ENCODE assay signal across 1 cellular context in genomic region chr9:111900934-111901612, GRCh38.
TF ChIP-seq lines count a peak whose summit lies in the region.

No MANE protein-coding gene starts in this region.

TF ChIP-seq in K562, 482 proteins besides CTCF, POLR2A, EP300 and RAD21 (continued from another document and continues in another):
- TF ChIP-seq MLLT1 (IDR thresholded peaks at IDR 0.05), result no peak
- no peak for TF ChIP-seq BHLHE40 (IDR thresholded peaks at IDR 0.05; ENCODE audit: low read length)
- TF ChIP-seq POLR3G (IDR thresholded peaks at IDR 0.05; ENCODE audit: extremely low read depth, insufficient read length, insufficient replicate concordance), result no peak
- no peak for TF ChIP-seq JUND (IDR thresholded peaks at IDR 0.05; ENCODE audit: borderline replicate concordance, low read depth, low read length)
- no peak for TF ChIP-seq JUND (tag; IDR thresholded peaks at IDR 0.05; ENCODE audit: borderline replicate concordance, low read depth, low read length)
- TF ChIP-seq KDM5B (IDR thresholded peaks at IDR 0.05; ENCODE audit: insufficient replicate concordance, low read depth, low read length), result no peak
- no peak for TF ChIP-seq FUS (optimal IDR thresholded peaks at IDR 0.05; ENCODE audit: low read depth, low read length)
- peak; percentile 92 for TF ChIP-seq TEAD4 (IDR thresholded peaks at IDR 0.05; ENCODE audit: low read length)
- no peak for TF ChIP-seq TEAD4 (CRISPR knock-in tag; IDR thresholded peaks at IDR 0.05; ENCODE audit: borderline replicate concordance)
- no peak for TF ChIP-seq ZNF586 (CRISPR knock-in tag; conservative IDR thresholded peaks at IDR 0.05)
- no peak for TF ChIP-seq OTX1 (CRISPR knock-in tag; IDR thresholded peaks at IDR 0.05)
- peak; percentile 71; the same call in 1 of the 2 replicates for TF ChIP-seq MAFF (IDR thresholded peaks at IDR 0.05; ENCODE audit: low read length)
- no peak for TF ChIP-seq POLR2H (tag; IDR thresholded peaks at IDR 0.05; ENCODE audit: low read depth)
- no peak for TF ChIP-seq DIDO1 (tag; IDR thresholded peaks at IDR 0.05; ENCODE audit: low read depth)
- TF ChIP-seq NFATC3 (IDR thresholded peaks at IDR 0.05), result no peak
- TF ChIP-seq, protein P1, sequence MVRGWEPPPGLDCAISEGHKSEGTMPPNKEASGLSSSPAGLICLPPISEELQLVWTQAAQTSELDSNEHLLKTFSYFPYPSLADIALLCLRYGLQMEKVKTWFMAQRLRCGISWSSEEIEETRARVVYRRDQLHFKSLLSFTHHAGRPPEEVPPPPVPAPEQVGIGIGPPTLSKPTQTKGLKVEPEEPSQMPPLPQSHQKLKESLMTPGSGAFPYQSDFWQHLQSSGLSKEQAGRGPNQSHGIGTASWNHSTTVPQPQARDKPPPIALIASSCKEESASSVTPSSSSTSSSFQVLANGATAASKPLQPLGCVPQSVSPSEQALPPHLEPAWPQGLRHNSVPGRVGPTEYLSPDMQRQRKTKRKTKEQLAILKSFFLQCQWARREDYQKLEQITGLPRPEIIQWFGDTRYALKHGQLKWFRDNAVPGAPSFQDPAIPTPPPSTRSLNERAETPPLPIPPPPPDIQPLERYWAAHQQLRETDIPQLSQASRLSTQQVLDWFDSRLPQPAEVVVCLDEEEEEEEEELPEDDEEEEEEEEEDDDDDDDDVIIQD (CRISPR knock-in tag; IDR thresholded peaks at IDR 0.05), result no peak
- peak; percentile 11; the same call in 1 of the 2 replicates for TF ChIP-seq NFE2L1 (tag; IDR thresholded peaks at IDR 0.05; ENCODE audit: borderline replicate concordance, low read depth)
- TF ChIP-seq SRSF9 (IDR thresholded peaks at IDR 0.05; ENCODE audit: borderline replicate concordance, low read depth, low read length), result no peak
- no peak for TF ChIP-seq ATF4 (CRISPR knock-in tag; IDR thresholded peaks at IDR 0.05)
- no peak for TF ChIP-seq PHB (CRISPR knock-in tag; IDR thresholded peaks at IDR 0.05)
- no peak for TF ChIP-seq HSF4 (CRISPR knock-in tag; IDR thresholded peaks at IDR 0.05; ENCODE audit: borderline replicate concordance)
- TF ChIP-seq GATA2 (CRISPR knock-in tag; IDR thresholded peaks at IDR 0.05), result no peak; the same call in 1 of the 2 replicates
- TF ChIP-seq RBM25 (IDR thresholded peaks at IDR 0.05; ENCODE audit: low read depth, low read length, severe bottlenecking), result no peak
- TF ChIP-seq IRF1 (CRISPR knock-in tag; IDR thresholded peaks at IDR 0.05; ENCODE audit: borderline replicate concordance), result no peak
- no peak for TF ChIP-seq MAFK (IDR thresholded peaks at IDR 0.05; ENCODE audit: low read length)
- no peak for TF ChIP-seq ZNF217 (CRISPR knock-in tag; IDR thresholded peaks at IDR 0.05)
- TF ChIP-seq CREB5 (CRISPR knock-in tag; IDR thresholded peaks at IDR 0.05), result no peak
- TF ChIP-seq, protein P2, sequence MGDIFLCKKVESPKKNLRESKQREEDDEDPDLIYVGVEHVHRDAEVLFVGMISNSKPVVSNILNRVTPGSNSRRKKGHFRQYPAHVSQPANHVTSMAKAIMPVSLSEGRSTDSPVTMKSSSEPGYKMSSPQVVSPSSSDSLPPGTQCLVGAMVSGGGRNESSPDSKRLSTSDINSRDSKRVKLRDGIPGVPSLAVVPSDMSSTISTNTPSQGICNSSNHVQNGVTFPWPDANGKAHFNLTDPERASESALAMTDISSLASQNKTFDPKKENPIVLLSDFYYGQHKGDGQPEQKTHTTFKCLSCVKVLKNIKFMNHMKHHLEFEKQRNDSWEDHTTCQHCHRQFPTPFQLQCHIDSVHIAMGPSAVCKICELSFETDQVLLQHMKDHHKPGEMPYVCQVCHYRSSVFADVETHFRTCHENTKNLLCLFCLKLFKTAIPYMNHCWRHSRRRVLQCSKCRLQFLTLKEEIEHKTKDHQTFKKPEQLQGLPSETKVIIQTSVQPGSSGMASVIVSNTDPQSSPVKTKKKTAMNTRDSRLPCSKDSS (IDR thresholded peaks at IDR 0.05; ENCODE audit: low read depth, partially characterized antibody), result no peak
- no peak for TF ChIP-seq ATF7 (IDR thresholded peaks at IDR 0.05)
- TF ChIP-seq TRIM24 (IDR thresholded peaks at IDR 0.05), result peak; percentile 56 to 76; a peak in 2 of 4 replicates
- TF ChIP-seq PRPF4 (IDR thresholded peaks at IDR 0.05; ENCODE audit: insufficient read depth, low read depth, low read length, poor library complexity, severe bottlenecking), result no peak
- TF ChIP-seq ZNF134 (CRISPR knock-in tag; conservative IDR thresholded peaks at IDR 0.05), result no peak
- TF ChIP-seq EZH2 (IDR thresholded peaks at IDR 0.05; ENCODE audit: borderline replicate concordance, low read depth, low read length), result no peak
- TF ChIP-seq, protein P3, sequence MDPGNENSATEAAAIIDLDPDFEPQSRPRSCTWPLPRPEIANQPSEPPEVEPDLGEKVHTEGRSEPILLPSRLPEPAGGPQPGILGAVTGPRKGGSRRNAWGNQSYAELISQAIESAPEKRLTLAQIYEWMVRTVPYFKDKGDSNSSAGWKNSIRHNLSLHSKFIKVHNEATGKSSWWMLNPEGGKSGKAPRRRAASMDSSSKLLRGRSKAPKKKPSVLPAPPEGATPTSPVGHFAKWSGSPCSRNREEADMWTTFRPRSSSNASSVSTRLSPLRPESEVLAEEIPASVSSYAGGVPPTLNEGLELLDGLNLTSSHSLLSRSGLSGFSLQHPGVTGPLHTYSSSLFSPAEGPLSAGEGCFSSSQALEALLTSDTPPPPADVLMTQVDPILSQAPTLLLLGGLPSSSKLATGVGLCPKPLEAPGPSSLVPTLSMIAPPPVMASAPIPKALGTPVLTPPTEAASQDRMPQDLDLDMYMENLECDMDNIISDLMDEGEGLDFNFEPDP (CRISPR knock-in tag; IDR thresholded peaks at IDR 0.05), result no peak
- TF ChIP-seq, protein P4, sequence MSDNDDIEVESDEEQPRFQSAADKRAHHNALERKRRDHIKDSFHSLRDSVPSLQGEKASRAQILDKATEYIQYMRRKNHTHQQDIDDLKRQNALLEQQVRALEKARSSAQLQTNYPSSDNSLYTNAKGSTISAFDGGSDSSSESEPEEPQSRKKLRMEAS (CRISPR knock-in tag; IDR thresholded peaks at IDR 0.05), result no peak
- TF ChIP-seq ZNF57 (CRISPR knock-in tag; IDR thresholded peaks at IDR 0.05), result no peak
- TF ChIP-seq XRCC5 (IDR thresholded peaks at IDR 0.05; ENCODE audit: low read depth, low read length), result no peak
- TF ChIP-seq BRD9 (IDR thresholded peaks at IDR 0.05; ENCODE audit: low read depth, partially characterized antibody), result no peak
- TF ChIP-seq ZNF3 (CRISPR knock-in tag; IDR thresholded peaks at IDR 0.05), result no peak
- no peak for TF ChIP-seq ZNF24 (IDR thresholded peaks at IDR 0.05)
- no peak for TF ChIP-seq ZSCAN32 (CRISPR knock-in tag; IDR thresholded peaks at IDR 0.05)
- no peak for TF ChIP-seq EGR1 (conservative IDR thresholded peaks at IDR 0.05)
- no peak for TF ChIP-seq NFXL1 (CRISPR knock-in tag; IDR thresholded peaks at IDR 0.05)
- no peak for TF ChIP-seq PTRF (tag; IDR thresholded peaks at IDR 0.05)
- TF ChIP-seq, protein P5, sequence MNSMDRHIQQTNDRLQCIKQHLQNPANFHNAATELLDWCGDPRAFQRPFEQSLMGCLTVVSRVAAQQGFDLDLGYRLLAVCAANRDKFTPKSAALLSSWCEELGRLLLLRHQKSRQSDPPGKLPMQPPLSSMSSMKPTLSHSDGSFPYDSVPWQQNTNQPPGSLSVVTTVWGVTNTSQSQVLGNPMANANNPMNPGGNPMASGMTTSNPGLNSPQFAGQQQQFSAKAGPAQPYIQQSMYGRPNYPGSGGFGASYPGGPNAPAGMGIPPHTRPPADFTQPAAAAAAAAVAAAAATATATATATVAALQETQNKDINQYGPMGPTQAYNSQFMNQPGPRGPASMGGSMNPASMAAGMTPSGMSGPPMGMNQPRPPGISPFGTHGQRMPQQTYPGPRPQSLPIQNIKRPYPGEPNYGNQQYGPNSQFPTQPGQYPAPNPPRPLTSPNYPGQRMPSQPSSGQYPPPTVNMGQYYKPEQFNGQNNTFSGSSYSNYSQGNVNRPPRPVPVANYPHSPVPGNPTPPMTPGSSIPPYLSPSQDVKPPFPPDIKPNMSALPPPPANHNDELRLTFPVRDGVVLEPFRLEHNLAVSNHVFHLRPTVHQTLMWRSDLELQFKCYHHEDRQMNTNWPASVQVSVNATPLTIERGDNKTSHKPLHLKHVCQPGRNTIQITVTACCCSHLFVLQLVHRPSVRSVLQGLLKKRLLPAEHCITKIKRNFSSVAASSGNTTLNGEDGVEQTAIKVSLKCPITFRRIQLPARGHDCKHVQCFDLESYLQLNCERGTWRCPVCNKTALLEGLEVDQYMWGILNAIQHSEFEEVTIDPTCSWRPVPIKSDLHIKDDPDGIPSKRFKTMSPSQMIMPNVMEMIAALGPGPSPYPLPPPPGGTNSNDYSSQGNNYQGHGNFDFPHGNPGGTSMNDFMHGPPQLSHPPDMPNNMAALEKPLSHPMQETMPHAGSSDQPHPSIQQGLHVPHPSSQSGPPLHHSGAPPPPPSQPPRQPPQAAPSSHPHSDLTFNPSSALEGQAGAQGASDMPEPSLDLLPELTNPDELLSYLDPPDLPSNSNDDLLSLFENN (IDR thresholded peaks at IDR 0.05; ENCODE audit: low read depth in 2 of 2, low read length in 2 of 2), result no peak
- TF ChIP-seq SMARCC2 (IDR thresholded peaks at IDR 0.05; ENCODE audit: low read depth), result peak; percentile 73; the same call in 1 of the 2 replicates
- TF ChIP-seq MCM5 (IDR thresholded peaks at IDR 0.05; ENCODE audit: low read depth), result no peak
- TF ChIP-seq YY1 (IDR thresholded peaks at IDR 0.05; ENCODE audit: borderline replicate concordance in 1 of 3, control insufficient read depth in 1 of 3, extremely low read depth in 1 of 3, insufficient read depth in 3 of 3, insufficient read length in 1 of 3, insufficient replicate concordance in 2 of 3, low read depth in 1 of 3, low read length in 2 of 3), result no peak
- TF ChIP-seq ZNF644 (tag; IDR thresholded peaks at IDR 0.05; ENCODE audit: low read depth), result no peak
- TF ChIP-seq ZNF311 (CRISPR knock-in tag; IDR thresholded peaks at IDR 0.05), result no peak
- peak; percentile 90 for TF ChIP-seq TCF3 (CRISPR knock-in tag; IDR thresholded peaks at IDR 0.05)
- no peak for TF ChIP-seq SREBF2 (CRISPR knock-in tag; IDR thresholded peaks at IDR 0.05)
- TF ChIP-seq POLR3A (IDR thresholded peaks at IDR 0.05; ENCODE audit: borderline replicate concordance, extremely low read depth, insufficient read depth, insufficient read length), result no peak
- TF ChIP-seq, protein P6, sequence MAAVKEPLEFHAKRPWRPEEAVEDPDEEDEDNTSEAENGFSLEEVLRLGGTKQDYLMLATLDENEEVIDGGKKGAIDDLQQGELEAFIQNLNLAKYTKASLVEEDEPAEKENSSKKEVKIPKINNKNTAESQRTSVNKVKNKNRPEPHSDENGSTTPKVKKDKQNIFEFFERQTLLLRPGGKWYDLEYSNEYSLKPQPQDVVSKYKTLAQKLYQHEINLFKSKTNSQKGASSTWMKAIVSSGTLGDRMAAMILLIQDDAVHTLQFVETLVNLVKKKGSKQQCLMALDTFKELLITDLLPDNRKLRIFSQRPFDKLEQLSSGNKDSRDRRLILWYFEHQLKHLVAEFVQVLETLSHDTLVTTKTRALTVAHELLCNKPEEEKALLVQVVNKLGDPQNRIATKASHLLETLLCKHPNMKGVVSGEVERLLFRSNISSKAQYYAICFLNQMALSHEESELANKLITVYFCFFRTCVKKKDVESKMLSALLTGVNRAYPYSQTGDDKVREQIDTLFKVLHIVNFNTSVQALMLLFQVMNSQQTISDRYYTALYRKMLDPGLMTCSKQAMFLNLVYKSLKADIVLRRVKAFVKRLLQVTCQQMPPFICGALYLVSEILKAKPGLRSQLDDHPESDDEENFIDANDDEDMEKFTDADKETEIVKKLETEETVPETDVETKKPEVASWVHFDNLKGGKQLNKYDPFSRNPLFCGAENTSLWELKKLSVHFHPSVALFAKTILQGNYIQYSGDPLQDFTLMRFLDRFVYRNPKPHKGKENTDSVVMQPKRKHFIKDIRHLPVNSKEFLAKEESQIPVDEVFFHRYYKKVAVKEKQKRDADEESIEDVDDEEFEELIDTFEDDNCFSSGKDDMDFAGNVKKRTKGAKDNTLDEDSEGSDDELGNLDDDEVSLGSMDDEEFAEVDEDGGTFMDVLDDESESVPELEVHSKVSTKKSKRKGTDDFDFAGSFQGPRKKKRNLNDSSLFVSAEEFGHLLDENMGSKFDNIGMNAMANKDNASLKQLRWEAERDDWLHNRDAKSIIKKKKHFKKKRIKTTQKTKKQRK (IDR thresholded peaks at IDR 0.05; ENCODE audit: borderline replicate concordance, low read depth, low read length), result no peak
- TF ChIP-seq JUN (IDR thresholded peaks at IDR 0.05; ENCODE audit: borderline replicate concordance, low read depth, low read length), result no peak
- no peak for TF ChIP-seq JUN (CRISPR knock-in tag; IDR thresholded peaks at IDR 0.05; ENCODE audit: borderline replicate concordance)
- no peak for TF ChIP-seq RBM15 (IDR thresholded peaks at IDR 0.05; ENCODE audit: insufficient read depth, low read length)
- TF ChIP-seq WHSC1 (IDR thresholded peaks at IDR 0.05; ENCODE audit: low read length), result no peak
